In the genomic region with DNA sequence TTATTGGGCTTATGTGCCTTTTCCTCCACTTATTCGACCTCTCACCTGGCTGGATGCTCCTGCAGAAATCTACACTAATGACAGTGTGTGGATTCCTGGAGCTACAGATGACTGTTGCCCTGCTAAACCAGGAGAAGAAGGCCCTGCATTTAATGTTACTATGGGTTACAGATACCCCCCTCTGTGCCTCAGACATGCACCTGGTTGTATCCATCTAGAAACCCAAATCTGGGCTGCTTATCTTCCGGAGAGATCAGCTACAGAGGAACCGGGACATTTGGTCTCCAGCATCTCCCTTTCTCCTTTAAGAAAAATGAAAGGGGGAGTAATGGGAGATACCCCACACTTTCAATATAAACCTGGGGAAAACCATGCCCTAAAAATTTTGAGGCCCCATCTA, we compare ENCODE assay signal across 10 cellular contexts.
"Had no signal": no experiment of that assay in that cellular context is flagged by ENCODE, and none has a peak within 500 bp of the region (broad histone marks: within the 10 kb centered on the region; RNA-seq: fewer than 3 reads in every experiment).

No MANE protein-coding gene starts in this region.

- H3K27ac ChIP-seq: GM23248, HL-60 had no signal

- H3K27ac Mint-ChIP-seq: HFFc6 had no signal

- DNase-seq: GOT3, H7, HFFc6, IMR-90 had no signal

- H3K36me3 ChIP-seq: HAP-1 had no signal

- ATAC-seq: HCT116, HepG2, K562 had no signal

- H3K4me3 ChIP-seq: GM23248, HAP-1, K562 had no signal

- H3K4me1 ChIP-seq: HAP-1 had no signal

- H2AFZ ChIP-seq: GM23248 had no signal

- H3K4me3 Mint-ChIP-seq: HFFc6 had no signal

- H3K9ac ChIP-seq: GM23248 had no signal
